8 cellular contexts compared by ENCODE assay signal in genomic region chr18:23573948-23574431, GRCh38. TPM values are rescaled to one million over a fixed set of nuclear protein-coding genes. Genes with fewer than 3 reads are reported as not detected.
A peak's percentile ranks its signal among the peaks of the same experiment; 100 is the strongest.
DNase-seq lines count a peak whose midpoint lies in the region; ATAC-seq and TF ChIP-seq lines count a peak whose summit lies in the region.

No MANE protein-coding gene starts in this region.

- H3K4me3 ChIP-seq in DND-41 (ENCODE audit: low read depth in 1 of 2, low read length in 2 of 2): no peak overlapping the region
- H3K4me3 ChIP-seq in RWPE2 (ENCODE audit: severe bottlenecking): no peak overlapping the region
- no peak overlapping the region for H3K4me3 ChIP-seq in OCI-LY7 (ENCODE audit: low read depth, low read length, poor library complexity, severe bottlenecking)
- H3K4me3 ChIP-seq in sigmoid colon: no peak overlapping the region

- peaks cover 48% of the 10 kb centered on the region for H3K36me3 ChIP-seq in DND-41 (ENCODE audit: insufficient read depth, low read length)
- H3K36me3 ChIP-seq in RWPE2 (ENCODE audit: low read depth): peaks cover 77% of the 10 kb centered on the region
- H3K36me3 ChIP-seq in OCI-LY7 (ENCODE audit: insufficient read depth, low read length): peaks cover 53% of the 10 kb centered on the region
- H3K36me3 ChIP-seq in sigmoid colon: peaks cover 0 to 49% (median 3%) of the 10 kb centered on the region in 4 donors

- H2AFZ ChIP-seq in DND-41 (ENCODE audit: low read depth, low read length) (no peak overlapping the region), OCI-LY7 (ENCODE audit: low read length) (no peak overlapping the region)

- TF ChIP-seq CTCF in DND-41 (IDR thresholded peaks at IDR 0.05; ENCODE audit: borderline replicate concordance, extremely low read depth, low read length, poor library complexity, severe bottlenecking) (no peak), RWPE2 (IDR thresholded peaks at IDR 0.05; ENCODE audit: poor library complexity, severe bottlenecking) (no peak), natural killer cell (IDR thresholded peaks at IDR 0.05) (no peak), OCI-LY7 (conservative IDR thresholded peaks at IDR 0.05; ENCODE audit: low read length) (no peak), sigmoid colon (IDR thresholded peaks at IDR 0.05) (no peak)

- no peaks in the 10 kb centered on the region for H3K27me3 Mint-ChIP-seq in central memory CD8-positive, alpha-beta T cell
- no peaks in the 10 kb centered on the region for H3K27me3 Mint-ChIP-seq in natural killer cell (ENCODE audit: low read depth in 2 of 2)

- intact Hi-C loops in natural killer cell (cut with micrococcal nuclease) (loop anchor here (1.0 to 10.0 kb wide), 4 partner anchors 11 to 441 kb away; partner anchors contain the start of genes RMC1 and TTC39C), OCI-LY7 (cut with micrococcal nuclease; ENCODE audit: unreplicated experiment) (no loop called here), sigmoid colon (cut with DNase I) (no loop called here)

- peaks cover 14% of the 10 kb centered on the region for H3K36me3 Mint-ChIP-seq in central memory CD8-positive, alpha-beta T cell (ENCODE audit: insufficient read depth)
- peaks cover 5% of the 10 kb centered on the region for H3K36me3 Mint-ChIP-seq in natural killer cell

- DNase-seq in DND-41: no peak
- DNase-seq in RWPE2 (ENCODE audit: low spot score): no peak
- no peak for DNase-seq in central memory CD8-positive, alpha-beta T cell (ENCODE audit: low spot score in 2 of 2)
- DNase-seq in natural killer cell: peak; percentile 49
- no peak for DNase-seq in OCI-LY7 (ENCODE audit: low spot score)
- DNase-seq in sigmoid colon: no peak
- DNase-seq in NCI-H510A (lab: John Stamatoyannopoulos, UW): no peak

- H3K4me2 ChIP-seq in DND-41 (ENCODE audit: insufficient read depth, low read length): no peak overlapping the region
- no peak overlapping the region for H3K4me2 ChIP-seq in OCI-LY7 (ENCODE audit: low read length)

- CTCF ChIA-PET in OCI-LY7 (lab: Charles Lee; ENCODE audit: unreplicated experiment): no interaction called here

- peaks cover 8% of the 10 kb centered on the region; the same call in 1 of the 2 replicates for H4K20me1 ChIP-seq in DND-41 (ENCODE audit: insufficient read depth, low read length)
- no peaks in the 10 kb centered on the region for H4K20me1 ChIP-seq in OCI-LY7 (ENCODE audit: insufficient read depth, low read length)

- H3K27me3 ChIP-seq in DND-41 (ENCODE audit: insufficient read depth, low read length, poor library complexity) (no peaks in the 10 kb centered on the region), RWPE2 (ENCODE audit: insufficient read depth, poor library complexity, severe bottlenecking) (no peaks in the 10 kb centered on the region), sigmoid colon (no peaks in the 10 kb centered on the region)

- H3K9me3 ChIP-seq in DND-41 (ENCODE audit: insufficient read depth, low read length, severe bottlenecking) (no peaks in the 10 kb centered on the region), RWPE2 (ENCODE audit: severe bottlenecking) (no peaks in the 10 kb centered on the region), OCI-LY7 (ENCODE audit: low read length) (no peaks in the 10 kb centered on the region), sigmoid colon (no peaks in the 10 kb centered on the region)

- peak overlapping the region; percentile 68 for H3K4me3 Mint-ChIP-seq in central memory CD8-positive, alpha-beta T cell
- H3K4me3 Mint-ChIP-seq in natural killer cell: peak overlapping the region; percentile 91

- H3K4me1 ChIP-seq in DND-41 (ENCODE audit: insufficient read depth, low read length) (peaks cover 22% of the 10 kb centered on the region), RWPE2 (ENCODE audit: insufficient read depth, poor library complexity, severe bottlenecking) (peaks cover 14% of the 10 kb centered on the region), OCI-LY7 (ENCODE audit: insufficient read depth, low read length, poor library complexity, severe bottlenecking) (peaks cover 12% of the 10 kb centered on the region), sigmoid colon (peaks cover 0 to 20% (median 6%) of the 10 kb centered on the region in 4 donors)

- no peak for TF ChIP-seq POLR2A in sigmoid colon (IDR thresholded peaks at IDR 0.05)

- no peaks in the 10 kb centered on the region for H3K9me2 ChIP-seq in OCI-LY7 (ENCODE audit: insufficient read depth, low read length)

- peak overlapping the region; percentile 6; the same call in 1 of the 2 replicates for H3K27ac ChIP-seq in DND-41 (ENCODE audit: low read length)
- peak overlapping the region; percentile 32 for H3K27ac ChIP-seq in RWPE2 (ENCODE audit: poor library complexity, severe bottlenecking)
- H3K27ac ChIP-seq in OCI-LY7 (ENCODE audit: low read depth, low read length, poor library complexity, severe bottlenecking): no peak overlapping the region
- peak overlapping the region in 1 of 4 donors; percentile 4 for H3K27ac ChIP-seq in sigmoid colon

- 55 to 73% methylated on average over 6 of the region's 6 CpGs for WGBS in sigmoid colon, 2 donors

- ATAC-seq in DND-41 (ENCODE audit: insufficient read depth, low read depth): peak; percentile 42; the same call in 1 of the 3 replicates
- peak; percentile 89 for ATAC-seq in RWPE2 (ENCODE audit: low read depth)
- ATAC-seq in central memory CD8-positive, alpha-beta T cell (replicated peaks; ENCODE audit: extremely low read depth, poor library complexity, severe bottlenecking): peak; percentile 45
- ATAC-seq in natural killer cell: peak; percentile 52 to 67 (median 57)
- no peak for ATAC-seq in GM18519 (IDR thresholded peaks at IDR 0.05; ENCODE audit: low FRiP score, unreplicated experiment)

- no peak overlapping the region for H3K9ac ChIP-seq in DND-41 (ENCODE audit: low read depth, low read length)

- no peaks in the 10 kb centered on the region for H3K9me3 Mint-ChIP-seq in central memory CD8-positive, alpha-beta T cell
- no peaks in the 10 kb centered on the region for H3K9me3 Mint-ChIP-seq in natural killer cell

- POLR2A ChIA-PET in OCI-LY7 (lab: Charles Lee): interaction anchor here (0.7 to 1.5 kb wide), 4 partner anchors 9 to 841 kb away, joined by 3 to 4 read pairs (median 3); no protein-coding TSS in a partner anchor

- no peak for TF ChIP-seq EP300 in sigmoid colon (IDR thresholded peaks at IDR 0.05)

- peak overlapping the region; percentile 95 for H3K27ac Mint-ChIP-seq in central memory CD8-positive, alpha-beta T cell (ENCODE audit: low read depth)
- H3K27ac Mint-ChIP-seq in natural killer cell: peak overlapping the region; percentile 94 to 99

- H3K79me2 ChIP-seq in DND-41 (ENCODE audit: insufficient read depth, low read length) (peaks cover 17% of the 10 kb centered on the region), OCI-LY7 (ENCODE audit: insufficient read depth, low read depth, low read length) (no peaks in the 10 kb centered on the region)

- BruUV-seq in OCI-LY7 (replicated peaks; lab: Mats Ljungman, UMichigan): no TSS peak

- H3K4me1 Mint-ChIP-seq in central memory CD8-positive, alpha-beta T cell: peaks cover 59% of the 10 kb centered on the region
- peaks cover 68 to 76% of the 10 kb centered on the region in 2 donors for H3K4me1 Mint-ChIP-seq in natural killer cell

RNA-seq across cellular contexts. Expression of gene NPC1, which starts 12.3 kb away (rescaled TPM):
- total RNA-seq in natural killer cell (100 to 1,000 TPM; 143 to 203 (median 173) TPM), OCI-LY7 (2022) (38.9 and 40.7 TPM in 2 replicates), sigmoid colon (10 to 100 TPM; 34.9 to 59.2 (median 48.1) TPM)
- 22.3 and 26.0 TPM in 2 replicates for total RNA-seq in OCI-LY7 (2014; rRNA removed; shearing (Covaris generic))
- 10 to 100 TPM in 2 of 3 donors, 1 to 10 TPM in 1; 9.0 to 27.4 (median 12.5) TPM for polyA plus RNA-seq in sigmoid colon
